In the genomic region with DNA sequence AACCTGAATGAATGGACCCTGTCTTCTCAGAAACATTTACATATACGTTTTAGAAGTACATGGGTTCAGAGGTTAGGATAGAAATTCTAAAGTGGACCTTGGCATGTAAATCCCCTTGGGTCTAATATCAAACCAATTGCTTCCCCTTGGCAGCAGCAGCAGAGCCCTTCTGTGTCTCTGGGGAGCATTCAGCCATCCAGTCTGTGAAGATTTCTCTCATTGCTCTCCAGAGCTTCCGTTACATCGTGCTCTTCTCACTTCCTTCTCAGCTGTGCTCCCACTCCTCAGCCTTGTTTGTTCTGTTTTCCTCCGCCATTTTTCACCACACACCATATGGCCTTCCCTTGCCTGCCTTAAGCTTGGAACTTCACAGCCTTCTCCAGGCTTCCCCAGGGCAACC, we compare ENCODE assay signal across 9 cellular contexts.
DNase-seq lines count a peak whose midpoint lies in the region; ATAC-seq and TF ChIP-seq lines count a peak whose summit lies in the region.
"Had no signal": no experiment of that assay in that cellular context is flagged by ENCODE, and none has a peak within 500 bp of the region (broad histone marks: within the 10 kb centered on the region; RNA-seq: fewer than 3 reads in every experiment).

No MANE protein-coding gene starts in this region.

- peak overlapping the region in 3 of 59 donors; percentile 0 to 23 (median 15) for H3K27ac ChIP-seq in dorsolateral prefrontal cortex

- H3K27me3 Mint-ChIP-seq in activated CD4-positive, alpha-beta T cell treated with anti-CD3 and anti-CD28 coated beads, Interleukin-2, amount 10 ng/mL, durations not matched to agents 7 days and 5 days = no peaks in the 10 kb centered on the region
- H3K27me3 Mint-ChIP-seq in natural killer cell treated with Interleukin-12 subunit alpha and Interleukin-12 subunit beta and Interleukin-15 and Interleukin-18, amount 100 ng/mL, for 72 hours = no peaks in the 10 kb centered on the region

- POLR2A ChIA-PET in activated CD4-positive, alpha-beta T cell treated with anti-CD3 and anti-CD28 coated beads, Interleukin-2, amount 10 ng/mL, durations not matched to agents 7 days and 5 days (lab: Charles Lee) = no interaction called here

- no peaks in the 10 kb centered on the region for H3K27me3 ChIP-seq in dorsolateral prefrontal cortex

- H3K4me3 Mint-ChIP-seq in activated CD4-positive, alpha-beta T cell treated with anti-CD3 and anti-CD28 coated beads, Interleukin-2, amount 10 ng/mL, durations not matched to agents 7 days and 5 days = peak overlapping the region; percentile 24
- H3K4me3 Mint-ChIP-seq in natural killer cell treated with Interleukin-12 subunit alpha and Interleukin-12 subunit beta and Interleukin-15 and Interleukin-18, amount 100 ng/mL, for 72 hours = peak overlapping the region; percentile 58

- CTCF ChIA-PET in activated CD4-positive, alpha-beta T cell treated with anti-CD3 and anti-CD28 coated beads, Interleukin-2, amount 10 ng/mL, durations not matched to agents 7 days and 5 days (lab: Charles Lee) = interaction anchor here (1.5 kb wide), 1 partner anchor 11 kb away, joined by 4 read pairs; no protein-coding TSS in a partner anchor

- no peak for DNase-seq in activated CD4-positive, alpha-beta T cell treated with anti-CD3 and anti-CD28 coated beads, Interleukin-2, amount 10 ng/mL, durations not matched to agents 7 days and 5 days
- no peak for DNase-seq in activated CD4-positive, alpha-beta T cell treated with anti-CD3 and anti-CD28 coated beads for 48 hours
- peak; percentile 71 for DNase-seq in NCI-H2171 treated with DMSO at 0.1 percent for 48 hours (lab: John Stamatoyannopoulos, UW)
- DNase-seq in natural killer cell treated with Interleukin-12 subunit alpha and Interleukin-12 subunit beta and Interleukin-15 and Interleukin-18, amount 100 ng/mL, for 72 hours (ENCODE audit: low spot score) = no peak
- no peak for DNase-seq in SIG-M5 (lab: John Stamatoyannopoulos, UW)
- DNase-seq in dorsolateral prefrontal cortex = no peak
- DNase-seq in NCI-H526 treated with DMSO at 0.1 percent for 48 hours (lab: John Stamatoyannopoulos, UW) = no peak
- DNase-seq: mesendoderm had no signal

- TF ChIP-seq CTCF in dorsolateral prefrontal cortex (IDR thresholded peaks at IDR 0.05 in 54 of 56, conservative IDR thresholded peaks at IDR 0.05 in 2 of 56; ENCODE audit: low read depth in 1 of 56, partially characterized antibody in 56 of 56) = no peak

- H3K4me1 Mint-ChIP-seq in activated CD4-positive, alpha-beta T cell treated with anti-CD3 and anti-CD28 coated beads, Interleukin-2, amount 10 ng/mL, durations not matched to agents 7 days and 5 days = peaks cover 75% of the 10 kb centered on the region
- H3K4me1 Mint-ChIP-seq in natural killer cell treated with Interleukin-12 subunit alpha and Interleukin-12 subunit beta and Interleukin-15 and Interleukin-18, amount 100 ng/mL, for 72 hours (ENCODE audit: low read depth in 2 of 2) = peaks cover 30 to 35% of the 10 kb centered on the region in 2 donors

- intact Hi-C loops in dorsolateral prefrontal cortex (cut with DNase I) = no loop called here

- H3K36me3 Mint-ChIP-seq in activated CD4-positive, alpha-beta T cell treated with anti-CD3 and anti-CD28 coated beads, Interleukin-2, amount 10 ng/mL, durations not matched to agents 7 days and 5 days (ENCODE audit: low read depth) = peaks cover 31% of the 10 kb centered on the region
- H3K36me3 Mint-ChIP-seq in natural killer cell treated with Interleukin-12 subunit alpha and Interleukin-12 subunit beta and Interleukin-15 and Interleukin-18, amount 100 ng/mL, for 72 hours = no peaks in the 10 kb centered on the region

- ATAC-seq in HG02678 (IDR thresholded peaks at IDR 0.05; ENCODE audit: unreplicated experiment) = peak; percentile 36
- no peak for ATAC-seq in natural killer cell treated with Interleukin-12 subunit alpha and Interleukin-12 subunit beta and Interleukin-15 and Interleukin-18, amount 100 ng/mL, for 72 hours

- H3K9me3 Mint-ChIP-seq in activated CD4-positive, alpha-beta T cell treated with anti-CD3 and anti-CD28 coated beads, Interleukin-2, amount 10 ng/mL, durations not matched to agents 7 days and 5 days = peaks cover 18% of the 10 kb centered on the region
- H3K9me3 Mint-ChIP-seq in natural killer cell treated with Interleukin-12 subunit alpha and Interleukin-12 subunit beta and Interleukin-15 and Interleukin-18, amount 100 ng/mL, for 72 hours = no peaks in the 10 kb centered on the region

- no peak overlapping the region for H3K4me3 ChIP-seq in dorsolateral prefrontal cortex

- peak overlapping the region; percentile 93 for H3K27ac Mint-ChIP-seq in activated CD4-positive, alpha-beta T cell treated with anti-CD3 and anti-CD28 coated beads, Interleukin-2, amount 10 ng/mL, durations not matched to agents 7 days and 5 days
- H3K27ac Mint-ChIP-seq in natural killer cell treated with Interleukin-12 subunit alpha and Interleukin-12 subunit beta and Interleukin-15 and Interleukin-18, amount 100 ng/mL, for 72 hours = peak overlapping the region; percentile 45 to 58
